17 cellular contexts compared by ENCODE assay signal in the genomic region with DNA sequence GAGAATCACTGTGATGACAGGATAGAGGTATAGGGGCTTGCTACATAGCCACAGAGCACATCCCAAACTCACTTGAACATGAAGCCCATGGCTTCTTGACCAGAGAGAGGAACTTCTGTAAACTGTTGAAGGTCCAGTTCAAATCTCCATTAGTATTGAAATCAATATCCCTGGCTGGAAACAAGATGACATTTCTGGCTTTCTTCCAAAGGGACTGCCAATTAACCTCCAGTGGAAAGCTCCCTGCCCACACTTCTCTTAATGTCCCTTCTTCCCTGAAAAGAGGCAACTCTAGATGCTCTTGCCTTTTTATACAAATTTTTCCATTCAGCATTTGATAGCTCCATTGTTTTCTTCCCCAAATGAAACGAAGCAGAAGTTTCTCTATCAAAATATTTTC.
DNase-seq lines count a peak whose midpoint lies in the region; ATAC-seq, FAIRE-seq and TF ChIP-seq lines count a peak whose summit lies in the region.
"Had no signal": no experiment of that assay in that cellular context is flagged by ENCODE, and none has a peak within 500 bp of the region (broad histone marks: within the 10 kb centered on the region; RNA-seq: fewer than 3 reads in every experiment).

No MANE protein-coding gene starts in this region.

- no peaks in the 10 kb centered on the region for H3K79me2 ChIP-seq in HepG2 (ENCODE audit: insufficient read depth, low read length)
- H3K79me2 ChIP-seq in GM23338 (replicated peaks; ENCODE audit: insufficient read depth): no peaks in the 10 kb centered on the region
- H3K79me2 ChIP-seq in mesendoderm (ENCODE audit: control insufficient read depth, insufficient read depth, low read length): no peaks in the 10 kb centered on the region

- H2BK15ac ChIP-seq in mesendoderm (replicated peaks; ENCODE audit: low read depth): no peak overlapping the region

- POLR2A ChIA-PET in HepG2 (lab: Yijun Ruan, JAX): no interaction called here

- no peaks in the 10 kb centered on the region for H3K27me3 ChIP-seq in right lobe of liver
- H3K27me3 ChIP-seq in HepG2 (ENCODE audit: control insufficient read depth in 1 of 2, insufficient read depth in 2 of 2, low read length in 2 of 2): no peaks in the 10 kb centered on the region
- H3K27me3 ChIP-seq in uterus: no peaks in the 10 kb centered on the region
- H3K27me3 ChIP-seq in GM23338 (ENCODE audit: insufficient read depth): no peaks in the 10 kb centered on the region
- no peaks in the 10 kb centered on the region for H3K27me3 ChIP-seq in mesendoderm (ENCODE audit: insufficient read depth, low read length, poor library complexity)
- H3K27me3 ChIP-seq: BLaER1 had no signal

- H3K4me2 ChIP-seq in HepG2 (ENCODE audit: low read depth, low read length) (no peak overlapping the region), GM23338 (no peak overlapping the region), mesendoderm (ENCODE audit: low read length) (no peak overlapping the region)
- H3K4me2 ChIP-seq: BLaER1 had no signal

- H3K79me1 ChIP-seq in mesendoderm (ENCODE audit: low read length): no peaks in the 10 kb centered on the region

- H2AFZ ChIP-seq in HepG2 (ENCODE audit: low read length): no peak overlapping the region
- no peak overlapping the region for H2AFZ ChIP-seq in GM23338

- H3K4me1 ChIP-seq in right lobe of liver: peaks cover 0 to 9% (median 0%) of the 10 kb centered on the region in 4 donors
- H3K4me1 ChIP-seq in HepG2 (ENCODE audit: insufficient read depth, low read length): peaks cover 10% of the 10 kb centered on the region
- H3K4me1 ChIP-seq in uterus: peaks cover 0 to 15% of the 10 kb centered on the region in 2 donors
- peaks cover 21% of the 10 kb centered on the region for H3K4me1 ChIP-seq in GM23338 (ENCODE audit: insufficient read depth)
- no peaks in the 10 kb centered on the region for H3K4me1 ChIP-seq in mesendoderm (ENCODE audit: control insufficient read depth, low read depth, low read length)

- no peak overlapping the region for H3K4ac ChIP-seq in mesendoderm (ENCODE audit: low read depth, low read length)

- H3K56ac ChIP-seq in mesendoderm (ENCODE audit: low read length): no peak overlapping the region

- DNase-seq in NCI-H1105 treated with DMSO at 0.1 percent for 48 hours (lab: John Stamatoyannopoulos, UW) (peak; percentile 14), NCI-H1105 (lab: John Stamatoyannopoulos, UW) (no peak), right lobe of liver (no peak), HepG2 (ENCODE audit: low spot score) (no peak), uterus (no peak), GM23338 (ENCODE audit: low spot score) (no peak), mesendoderm (no peak)
- DNase-seq: CD4-positive, alpha-beta memory T cell; DND-41; KBM-7; NCI-H1436 treated with DMSO at 0.1 percent for 48 hours; NCI-H510A treated with DMSO at 0.1 percent for 48 hours; SHP77 had no signal

- peaks cover 8% of the 10 kb centered on the region for H3K9me2 ChIP-seq in GM23338 (ENCODE audit: insufficient read depth)

- no peak for FAIRE-seq in HepG2 (lab: Jason Lieb, UNC)
- FAIRE-seq: A204.1 had no signal

- H3K9ac ChIP-seq in HepG2 (ENCODE audit: insufficient read depth, low read depth, low read length) (no peak overlapping the region), mesendoderm (ENCODE audit: low read length) (no peak overlapping the region)
- H3K9ac ChIP-seq: BLaER1 had no signal

- no peak for TF ChIP-seq RAD21 in HepG2 (CRISPR knock-in tag; IDR thresholded peaks at IDR 0.05)

- TF ChIP-seq EP300 in HepG2 (IDR thresholded peaks at IDR 0.05; ENCODE audit: low read depth in 2 of 2, low read length in 2 of 2) (no peak), HepG2 (CRISPR knock-in tag; IDR thresholded peaks at IDR 0.05; ENCODE audit: borderline replicate concordance) (no peak)

- H3K23ac ChIP-seq in mesendoderm (ENCODE audit: low read length): no peak overlapping the region

- H3K4me3 Mint-ChIP-seq in nephron: no peak overlapping the region
- H3K4me3 Mint-ChIP-seq in GM23338: no peak overlapping the region
- H3K4me3 Mint-ChIP-seq: CD4-positive, alpha-beta memory T cell had no signal

- no peaks in the 10 kb centered on the region for H3F3A ChIP-seq in GM23338 (replicated peaks; ENCODE audit: low read depth)

- H3K27me3 Mint-ChIP-seq in nephron (ENCODE audit: low read depth): no peaks in the 10 kb centered on the region
- H3K27me3 Mint-ChIP-seq in GM23338 (ENCODE audit: insufficient read depth, low read depth, poor library complexity): no peaks in the 10 kb centered on the region

- ATAC-seq in right lobe of liver (peak in 3 of 4 donors; percentile 27 to 65 (median 63)), HepG2 (no peak), GM23338 (no peak)

- no peak overlapping the region for H2BK5ac ChIP-seq in mesendoderm (ENCODE audit: low read length)

- H4K8ac ChIP-seq in mesendoderm (ENCODE audit: low read depth, low read length): no peak overlapping the region

- no peak for TF ChIP-seq POLR2A in right lobe of liver (IDR thresholded peaks at IDR 0.05)
- TF ChIP-seq POLR2A in HepG2 (IDR thresholded peaks at IDR 0.05; ENCODE audit: insufficient read depth in 1 of 2, low read depth in 2 of 2, low read length in 2 of 2): no peak
- TF ChIP-seq POLR2A in uterus (IDR thresholded peaks at IDR 0.05): no peak

- H3K36me3 Mint-ChIP-seq in nephron (ENCODE audit: low read depth) (no peaks in the 10 kb centered on the region), GM23338 (ENCODE audit: low read depth) (no peaks in the 10 kb centered on the region)
- H3K36me3 Mint-ChIP-seq: CD4-positive, alpha-beta memory T cell had no signal

- intact Hi-C loops in right lobe of liver (cut with DNase I): no loop called here
- intact Hi-C loops in HepG2 (cut with micrococcal nuclease; ENCODE audit: unreplicated experiment): no loop called here
- intact Hi-C loops in uterus (cut with DNase I; ENCODE audit: low total_unique reads): no loop called here

- no TSS peak for BruUV-seq in HepG2 (replicated peaks; lab: Mats Ljungman, UMichigan)

- CTCF ChIA-PET in HepG2 (lab: Yijun Ruan, JAX; ENCODE audit: low intra/inter-chr PET ratio, low total read pairs): no interaction called here

- no peak overlapping the region for H3K18ac ChIP-seq in mesendoderm (ENCODE audit: low read length)

- peak overlapping the region; percentile 24 to 50 (median 33) for H3K27ac Mint-ChIP-seq in nephron
- H3K27ac Mint-ChIP-seq in GM23338: no peak overlapping the region
- H3K27ac Mint-ChIP-seq: CD4-positive, alpha-beta memory T cell had no signal

- no peaks in the 10 kb centered on the region for H3K9me3 Mint-ChIP-seq in nephron
- no peaks in the 10 kb centered on the region for H3K9me3 Mint-ChIP-seq in GM23338

- WGBS in right lobe of liver (ENCODE audit: insufficient coverage, low coverage, low lambda C conversion rate, missing lambda C conversion rate): 38% methylated on average over 1 of the region's 1 CpG
- 0% methylated on average over 1 of the region's 1 CpG for WGBS in HepG2 (ENCODE audit: low lambda C conversion rate)
- WGBS in mesendoderm (ENCODE audit: extremely low coverage, insufficient coverage, low lambda C conversion rate): no CpG with 5 or more reads among the region's 1 CpG

- H3K4me3 ChIP-seq in right lobe of liver (no peak overlapping the region), HepG2 (replicated peaks in 1 of 3; ENCODE audit: insufficient read depth in 1 of 3, low read depth in 2 of 3, low read length in 3 of 3) (no peak overlapping the region), uterus (no peak overlapping the region), GM23338 (no peak overlapping the region), mesendoderm (ENCODE audit: low read length) (no peak overlapping the region)
- H3K4me3 ChIP-seq: BLaER1, SK-N-MC had no signal

- no peak overlapping the region for H4K5ac ChIP-seq in mesendoderm (ENCODE audit: low read length)

- H3K4me1 Mint-ChIP-seq in nephron: peaks cover 67% of the 10 kb centered on the region
- H3K4me1 Mint-ChIP-seq in GM23338: peaks cover 23% of the 10 kb centered on the region
- H3K4me1 Mint-ChIP-seq: CD4-positive, alpha-beta memory T cell had no signal

- H3K27ac ChIP-seq in right lobe of liver (no peak overlapping the region), HepG2 (ENCODE audit: extremely low read length, insufficient read depth, low read length) (no peak overlapping the region), uterus (peak overlapping the region; percentile 55 to 64), GM23338 (ENCODE audit: low read depth) (no peak overlapping the region), mesendoderm (ENCODE audit: low read depth, low read length) (no peak overlapping the region)
- H3K27ac ChIP-seq: BLaER1, SK-N-MC had no signal

- H3K36me3 ChIP-seq in right lobe of liver (no peaks in the 10 kb centered on the region), HepG2 (replicated peaks in 1 of 2; ENCODE audit: control insufficient read depth in 1 of 2, insufficient read depth in 2 of 2, low read length in 2 of 2) (no peaks in the 10 kb centered on the region), uterus (no peaks in the 10 kb centered on the region), GM23338 (ENCODE audit: insufficient read depth) (no peaks in the 10 kb centered on the region), mesendoderm (ENCODE audit: control insufficient read depth, insufficient read depth, low read length) (no peaks in the 10 kb centered on the region)

- no peak overlapping the region for H2BK120ac ChIP-seq in mesendoderm (ENCODE audit: low read depth, low read length)

- H4K20me1 ChIP-seq in HepG2 (ENCODE audit: insufficient read depth, low read length) (no peaks in the 10 kb centered on the region), GM23338 (replicated peaks; ENCODE audit: insufficient read depth) (no peaks in the 10 kb centered on the region)
- H4K20me1 ChIP-seq: BLaER1 had no signal

- H2AK5ac ChIP-seq in mesendoderm (ENCODE audit: low read length): no peak overlapping the region

- in situ Hi-C loops in HepG2 (cut with HindIII; ENCODE audit: extremely low pct_ligation_motif_present, low pct_unique_long_range_greater_than_20kb): no loop called here

- TF ChIP-seq CTCF in right lobe of liver (IDR thresholded peaks at IDR 0.05) (no peak), HepG2 (CRISPR knock-in tag; IDR thresholded peaks at IDR 0.05) (no peak), nephron (IDR thresholded peaks at IDR 0.05; ENCODE audit: unreplicated experiment in 3 of 3) (no peak), uterus (IDR thresholded peaks at IDR 0.05) (no peak), GM23338 (conservative IDR thresholded peaks at IDR 0.05; ENCODE audit: low read depth in 2 of 2) (no peak)

- H3K9me3 ChIP-seq in right lobe of liver (no peaks in the 10 kb centered on the region), HepG2 (ENCODE audit: low read length) (no peaks in the 10 kb centered on the region), uterus (no peaks in the 10 kb centered on the region)

TF ChIP-seq in HepG2, 621 proteins besides CTCF, POLR2A, EP300 and RAD21 (continues in another document):
- TF ChIP-seq ZNF326 (CRISPR knock-in tag; IDR thresholded peaks at IDR 0.05; ENCODE audit: borderline replicate concordance) (no peak), SNRNP70 (IDR thresholded peaks at IDR 0.05; ENCODE audit: low read depth, low read length) (no peak)

Comparison
In these comparisons a context has a peak if more than half of its experiments do, and no peak if none do; other contexts are left out.
1. ATAC-seq: peak in right lobe of liver (3 of 4); none in HepG2 (single experiment) and GM23338 (single experiment).
2. H3K27ac ChIP-seq: peak in uterus (2 of 2); none in right lobe of liver (0 of 3), HepG2 (single experiment), GM23338 (single experiment) and mesendoderm (single experiment).